8 cellular contexts compared by ENCODE assay signal in the genomic region with DNA sequence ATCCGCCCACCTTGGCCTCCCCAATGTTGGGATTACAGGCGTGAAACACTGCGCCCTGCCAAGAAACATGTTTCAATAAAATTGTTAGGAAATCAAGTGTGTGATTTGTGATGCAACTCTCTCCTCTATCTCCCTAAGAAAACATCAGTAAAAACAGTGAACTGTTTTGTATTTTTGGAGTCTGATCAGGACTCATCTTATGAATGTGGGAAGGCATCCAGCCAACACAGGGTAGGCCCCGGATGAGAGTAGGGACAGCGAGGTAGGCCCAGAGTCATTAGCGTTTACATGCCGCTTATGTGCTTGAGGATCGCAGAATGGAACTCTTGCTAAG. TPM values are rescaled to one million over a fixed set of nuclear protein-coding genes. Genes with fewer than 3 reads are reported as not detected.
DNase-seq lines count a peak whose midpoint lies in the region; ATAC-seq and TF ChIP-seq lines count a peak whose summit lies in the region.

No MANE protein-coding gene starts in this region.

- peaks cover 10% of the 10 kb centered on the region for H3K36me3 Mint-ChIP-seq in activated CD4-positive, alpha-beta T cell treated with anti-CD3 and anti-CD28 coated beads, Interleukin-2, amount 10 ng/mL, durations not matched to agents 24 days and 14 days (ENCODE audit: low read depth)

- ATAC-seq in left lung = no peak

- H3K27me3 ChIP-seq in ascending aorta = no peaks in the 10 kb centered on the region
- H3K27me3 ChIP-seq in left lung = no peaks in the 10 kb centered on the region
- H3K27me3 ChIP-seq in thymus (ENCODE audit: control insufficient read depth, insufficient read depth) = no peaks in the 10 kb centered on the region

- TF ChIP-seq CTCF in ascending aorta (IDR thresholded peaks at IDR 0.05) = no peak
- no peak for TF ChIP-seq CTCF in left lung (IDR thresholded peaks at IDR 0.05)
- TF ChIP-seq CTCF in lower leg skin (IDR thresholded peaks at IDR 0.05) = no peak

- H3K4me1 ChIP-seq in ascending aorta = peaks cover 0 to 21% of the 10 kb centered on the region in 2 donors
- H3K4me1 ChIP-seq in left lung = peaks cover 6 to 27% of the 10 kb centered on the region in 2 donors
- peaks cover 12% of the 10 kb centered on the region for H3K4me1 ChIP-seq in thymus (ENCODE audit: control insufficient read depth, insufficient read depth, low read length)

- H3K27ac ChIP-seq in ascending aorta = peak overlapping the region; percentile 94 to 98
- H3K27ac ChIP-seq in left lung = peak overlapping the region; percentile 99
- H3K27ac ChIP-seq in thymus (ENCODE audit: low read depth) = peak overlapping the region; percentile 98

- H3K36me3 ChIP-seq in ascending aorta = peaks cover 0 to 6% of the 10 kb centered on the region in 2 donors
- H3K36me3 ChIP-seq in left lung = peaks cover 0 to 15% of the 10 kb centered on the region in 2 donors
- H3K36me3 ChIP-seq in thymus (ENCODE audit: control insufficient read depth, insufficient read depth) = peaks cover 8% of the 10 kb centered on the region

- no peaks in the 10 kb centered on the region for H3K9me3 Mint-ChIP-seq in activated CD4-positive, alpha-beta T cell treated with anti-CD3 and anti-CD28 coated beads, Interleukin-2, amount 10 ng/mL, durations not matched to agents 24 days and 14 days

- H3K4me3 ChIP-seq in ascending aorta (peak overlapping the region; percentile 68 to 74), left lung (peak overlapping the region; percentile 55 to 81), thymus (ENCODE audit: low read length) (peak overlapping the region; percentile 72), lower leg skin (ENCODE audit: low read depth, poor library complexity, severe bottlenecking) (no peak overlapping the region)

- H3K9me3 ChIP-seq in ascending aorta (no peaks in the 10 kb centered on the region), left lung (no peaks in the 10 kb centered on the region), thymus (ENCODE audit: control insufficient read depth) (no peaks in the 10 kb centered on the region)

- peak overlapping the region; percentile 93 for H3K4me3 Mint-ChIP-seq in activated CD4-positive, alpha-beta T cell treated with anti-CD3 and anti-CD28 coated beads, Interleukin-2, amount 10 ng/mL, durations not matched to agents 24 days and 14 days

- peak overlapping the region; percentile 100 for H3K27ac Mint-ChIP-seq in activated CD4-positive, alpha-beta T cell treated with anti-CD3 and anti-CD28 coated beads, Interleukin-2, amount 10 ng/mL, durations not matched to agents 24 days and 14 days

- 92% methylated on average over 8 of the region's 8 CpGs for WGBS in thymus
- WGBS in lower leg skin, 2 donors = 58 to 66% methylated on average over 8 of the region's 8 CpGs

- no peak for DNase-seq in activated CD4-positive, alpha-beta T cell treated with anti-CD3 and anti-CD28 coated beads, Interleukin-2, amount 10 ng/mL, durations not matched to agents 24 days and 14 days
- no peak for DNase-seq in activated CD4-positive, alpha-beta T cell treated with anti-CD3 and anti-CD28 coated beads for 48 hours
- no peak for DNase-seq in ascending aorta (ENCODE audit: low spot score in 2 of 2)
- peak; percentile 13 to 29 for DNase-seq in left lung
- DNase-seq in GF-D8 (lab: John Stamatoyannopoulos, UW) = no peak
- no peak for DNase-seq in stimulated activated CD4-positive, alpha-beta T cell treated with anti-CD3 and anti-CD28 coated beads, Interleukin-4, amount 100 ng/mL, for 24 hours
- DNase-seq in lower leg skin (ENCODE audit: low spot score in 2 of 2) = no peak

- peaks cover 37% of the 10 kb centered on the region for H3K4me1 Mint-ChIP-seq in activated CD4-positive, alpha-beta T cell treated with anti-CD3 and anti-CD28 coated beads, Interleukin-2, amount 10 ng/mL, durations not matched to agents 24 days and 14 days

- intact Hi-C loops in activated CD4-positive, alpha-beta T cell treated with anti-CD3 and anti-CD28 coated beads, Interleukin-2, amount 10 ng/mL, durations not matched to agents 24 days and 14 days (cut with micrococcal nuclease) = loop anchor here (1.0 kb wide), 1 partner anchor 7 kb away; no protein-coding TSS in a partner anchor
- intact Hi-C loops in ascending aorta (cut with DNase I) (loop anchor here (1.0 to 10.0 kb wide), 5 partner anchors 8 to 312 kb away; partner anchors contain the start of genes ABHD14A, ABHD14B, NT5DC2 and POC1A), left lung (cut with DNase I) (no loop called here), lower leg skin (cut with DNase I; ENCODE audit: low total_unique reads) (loop anchor here (10.0 kb wide), 1 partner anchor 52 kb away; the partner anchor contains the start of gene TWF2)

- no peak for TF ChIP-seq POLR2A in lower leg skin (IDR thresholded peaks at IDR 0.05)

- no peaks in the 10 kb centered on the region for H3K27me3 Mint-ChIP-seq in activated CD4-positive, alpha-beta T cell treated with anti-CD3 and anti-CD28 coated beads, Interleukin-2, amount 10 ng/mL, durations not matched to agents 24 days and 14 days

RNA-seq across cellular contexts. Expression of gene GLYCTK, which starts 0.9 kb away (rescaled TPM):
- 16.3 and 17.4 TPM in 2 replicates for total RNA-seq in activated CD4-positive, alpha-beta T cell treated with anti-CD3 and anti-CD28 coated beads, Interleukin-2, amount 10 ng/mL, durations not matched to agents 24 days and 14 days
- total RNA-seq in ascending aorta (15.5 TPM), left lung (10 to 100 TPM in 1 of 2 donors, 1 to 10 TPM in 1; 8.9 to 13.7 TPM), lower leg skin (1 to 10 TPM; 1.6 to 5.7 (median 3.5) TPM)
- 18.9 TPM for polyA plus RNA-seq in thymus

RNA-seq across cellular contexts. Expression of gene WDR82, which starts 8.3 kb away (rescaled TPM):
- 104 and 106 TPM in 2 replicates for total RNA-seq in activated CD4-positive, alpha-beta T cell treated with anti-CD3 and anti-CD28 coated beads, Interleukin-2, amount 10 ng/mL, durations not matched to agents 24 days and 14 days
- total RNA-seq in ascending aorta (42.0 TPM), left lung (10 to 100 TPM; 60.2 to 67.9 TPM), lower leg skin (10 to 100 TPM; 49.5 to 60.3 (median 56.3) TPM)
- polyA plus RNA-seq in thymus = 47.4 TPM

RNA-seq across cellular contexts. Expression of gene DNAH1, which starts 29.4 kb away (rescaled TPM):
- total RNA-seq in activated CD4-positive, alpha-beta T cell treated with anti-CD3 and anti-CD28 coated beads, Interleukin-2, amount 10 ng/mL, durations not matched to agents 24 days and 14 days = 9.9 and 10.6 TPM in 2 replicates
- 7.6 TPM for total RNA-seq in ascending aorta
- 1 to 10 TPM; 6.5 to 7.7 TPM for total RNA-seq in left lung
- 9.0 TPM for polyA plus RNA-seq in thymus
- 1 to 10 TPM; 2.0 to 5.9 (median 5.0) TPM for total RNA-seq in lower leg skin

RNA-seq across cellular contexts. Expression of gene PPM1M, which starts 41.2 kb away (rescaled TPM):
- 48.3 and 49.2 TPM in 2 replicates for total RNA-seq in activated CD4-positive, alpha-beta T cell treated with anti-CD3 and anti-CD28 coated beads, Interleukin-2, amount 10 ng/mL, durations not matched to agents 24 days and 14 days
- total RNA-seq in ascending aorta (20.3 TPM), left lung (10 to 100 TPM; 33.1 to 48.3 TPM), lower leg skin (10 to 100 TPM; 10.4 to 28.6 (median 14.0) TPM)
- polyA plus RNA-seq in thymus = 65.0 TPM

RNA-seq across cellular contexts. Expression of gene TWF2, which starts 47.8 kb away (rescaled TPM):
- total RNA-seq in activated CD4-positive, alpha-beta T cell treated with anti-CD3 and anti-CD28 coated beads, Interleukin-2, amount 10 ng/mL, durations not matched to agents 24 days and 14 days = 80.3 and 87.0 TPM in 2 replicates
- total RNA-seq in ascending aorta (162 TPM), left lung (10 to 100 TPM; 47.7 to 77.5 TPM), lower leg skin (10 to 100 TPM; 39.3 to 60.2 (median 52.0) TPM)
- 62.6 TPM for polyA plus RNA-seq in thymus

Comparison
In these comparisons a context has a peak if more than half of its experiments do, and no peak if none do; other contexts are left out.
1. DNase-seq: peak in left lung (2 of 2); none in activated CD4-positive, alpha-beta T cell treated with anti-CD3 and anti-CD28 coated beads, Interleukin-2, amount 10 ng/mL, durations not matched to agents 24 days and 14 days (single experiment), activated CD4-positive, alpha-beta T cell treated with anti-CD3 and anti-CD28 coated beads for 48 hours (single experiment), ascending aorta (0 of 2), GF-D8 (single experiment), stimulated activated CD4-positive, alpha-beta T cell treated with anti-CD3 and anti-CD28 coated beads, Interleukin-4, amount 100 ng/mL, for 24 hours (single experiment) and lower leg skin (0 of 2).
2. intact Hi-C loops: an anchor here in activated CD4-positive, alpha-beta T cell treated with anti-CD3 and anti-CD28 coated beads, Interleukin-2, amount 10 ng/mL, durations not matched to agents 24 days and 14 days (1.0 kb wide), ascending aorta (1.0 to 10.0 kb wide) and lower leg skin (10.0 kb wide); none called in left lung.
3. Peak in every context shown above with its lines, with median percentiles within 50 percentile points of each other: H3K27ac ChIP-seq.